31 cellular contexts compared by ENCODE assay signal in genomic region chr13:80705371-80706163, GRCh38.
"Had no signal": no experiment of that assay in that cellular context is flagged by ENCODE, and none has a peak within 500 bp of the region (broad histone marks: within the 10 kb centered on the region; RNA-seq: fewer than 3 reads in every experiment).

No MANE protein-coding gene starts in this region.

- H3K4me3 ChIP-seq: MG63, SJSA1 had no signal

- H3K27ac ChIP-seq: brain microvascular endothelial cell, SJSA1, WERI-Rb-1 had no signal

- DNase-seq: activated CD4-positive, alpha-beta T cell treated with anti-CD3 and anti-CD28 coated beads, Interleukin-2, amount 10 ng/mL, durations not matched to agents 24 days and 14 days; activated CD4-positive, alpha-beta T cell treated with anti-CD3 and anti-CD28 coated beads, Interleukin-2, amount 50 U/mL, for 4 hours; activated CD4-positive, CD25-positive, alpha-beta regulatory T cell; activated CD8-positive, alpha-beta T cell treated with anti-CD3 and anti-CD28 coated beads for 36 hours; activated effector memory CD4-positive, alpha-beta T cell treated with anti-CD3 and anti-CD28 coated beads, Interleukin-2, amount 50 U/mL, for 16 hours; activated naive CD4-positive, alpha-beta T cell; activated naive CD4-positive, alpha-beta T cell treated with anti-CD3 and anti-CD28 coated beads, Interleukin-2, amount 50 U/mL, for 16 hours; activated naive CD8-positive, alpha-beta T cell treated with anti-CD3 and anti-CD28 coated beads for 36 hours; activated T-cell treated with anti-CD3 and anti-CD28 coated beads, Interleukin-2, amount 50 U/mL, for 1 hour; activated T-cell treated with anti-CD3 and anti-CD28 coated beads, Interleukin-2, amount 50 U/mL, for 72 hours; amniotic stem cell; brain microvascular endothelial cell; Kasumi-1; KG1; MG63; MV-4-11; NCI-H1092; NCI-H1436 treated with DMSO at 0.1 percent for 48 hours; NCI-H1694 treated with DMSO at 0.1 percent for 48 hours; NCI-H2029; NCI-H345; NCI-H524 treated with DMSO at 0.1 percent for 48 hours; SHP77 treated with DMSO at 0.1 percent for 48 hours; SW 1271; T-helper 1 cell; T-helper 2 cell; T-helper 9 cell; WERI-Rb-1 had no signal

- H3K36me3 Mint-ChIP-seq: activated naive CD8-positive, alpha-beta T cell treated with anti-CD3 and anti-CD28 coated beads for 36 hours; IgD-negative memory B cell had no signal

- H3K27ac Mint-ChIP-seq: activated CD4-positive, alpha-beta T cell treated with anti-CD3 and anti-CD28 coated beads, Interleukin-2, amount 10 ng/mL, durations not matched to agents 24 days and 14 days; activated CD8-positive, alpha-beta T cell treated with anti-CD3 and anti-CD28 coated beads for 36 hours; activated naive CD8-positive, alpha-beta T cell treated with anti-CD3 and anti-CD28 coated beads for 36 hours; activated T-cell treated with anti-CD3 and anti-CD28 coated beads, Interleukin-2, amount 50 U/mL, for 72 hours; activated T-helper 17 cell treated with anti-CD3 and anti-CD28 coated beads, Interleukin-2, amount 50 U/mL, for 72 hours; IgD-negative memory B cell had no signal

- H3K4me3 Mint-ChIP-seq: activated CD4-positive, alpha-beta T cell treated with anti-CD3 and anti-CD28 coated beads, Interleukin-2, amount 10 ng/mL, durations not matched to agents 24 days and 14 days; activated CD8-positive, alpha-beta T cell treated with anti-CD3 and anti-CD28 coated beads for 36 hours; activated naive CD8-positive, alpha-beta T cell treated with anti-CD3 and anti-CD28 coated beads for 36 hours; activated T-cell treated with anti-CD3 and anti-CD28 coated beads, Interleukin-2, amount 50 U/mL, for 72 hours; activated T-helper 17 cell treated with anti-CD3 and anti-CD28 coated beads, Interleukin-2, amount 50 U/mL, for 72 hours; IgD-negative memory B cell had no signal

- H3K4me1 Mint-ChIP-seq: activated CD4-positive, alpha-beta T cell treated with anti-CD3 and anti-CD28 coated beads, Interleukin-2, amount 10 ng/mL, durations not matched to agents 24 days and 14 days; activated naive CD8-positive, alpha-beta T cell treated with anti-CD3 and anti-CD28 coated beads for 36 hours; activated T-helper 17 cell treated with anti-CD3 and anti-CD28 coated beads, Interleukin-2, amount 50 U/mL, for 72 hours; IgD-negative memory B cell had no signal

- H3K4me1 ChIP-seq: SJSA1 had no signal

- H3K27me3 ChIP-seq: brain microvascular endothelial cell, MG63, SJSA1 had no signal

- H3K36me3 ChIP-seq: brain microvascular endothelial cell, MG63, SJSA1, WERI-Rb-1 had no signal

- H3K9me3 ChIP-seq: MG63 had no signal

- H3K27me3 Mint-ChIP-seq: activated CD4-positive, alpha-beta T cell treated with anti-CD3 and anti-CD28 coated beads, Interleukin-2, amount 10 ng/mL, durations not matched to agents 24 days and 14 days; activated CD8-positive, alpha-beta T cell treated with anti-CD3 and anti-CD28 coated beads for 36 hours; activated naive CD8-positive, alpha-beta T cell treated with anti-CD3 and anti-CD28 coated beads for 36 hours; activated T-helper 17 cell treated with anti-CD3 and anti-CD28 coated beads, Interleukin-2, amount 50 U/mL, for 72 hours; IgD-negative memory B cell had no signal
